In genomic region chr12:92032101-92032500, GRCh38 we compare ENCODE assay signal across 1 cellular context.
A peak's percentile ranks its signal among the peaks of the same experiment; 100 is the strongest.
TF ChIP-seq lines count a peak whose summit lies in the region.

No MANE protein-coding gene starts in this region.

TF ChIP-seq in GM12878, 131 proteins besides CTCF, POLR2A, EP300 and RAD21 (continued from another document):
- TF ChIP-seq HDGF (IDR thresholded peaks at IDR 0.05) (no peak), MEF2A (IDR thresholded peaks at IDR 0.05; ENCODE audit: insufficient read depth, low read depth, low read length) (peak; percentile 82), NFIC (IDR thresholded peaks at IDR 0.05; ENCODE audit: low read depth, low read length) (peak; percentile 46; the same call in 1 of the 2 replicates), MEF2B (IDR thresholded peaks at IDR 0.05; ENCODE audit: partially characterized antibody, poor library complexity, severe bottlenecking) (peak; percentile 49), TCF7 (IDR thresholded peaks at IDR 0.05; ENCODE audit: borderline replicate concordance) (no peak)
- TF ChIP-seq, protein P1, sequence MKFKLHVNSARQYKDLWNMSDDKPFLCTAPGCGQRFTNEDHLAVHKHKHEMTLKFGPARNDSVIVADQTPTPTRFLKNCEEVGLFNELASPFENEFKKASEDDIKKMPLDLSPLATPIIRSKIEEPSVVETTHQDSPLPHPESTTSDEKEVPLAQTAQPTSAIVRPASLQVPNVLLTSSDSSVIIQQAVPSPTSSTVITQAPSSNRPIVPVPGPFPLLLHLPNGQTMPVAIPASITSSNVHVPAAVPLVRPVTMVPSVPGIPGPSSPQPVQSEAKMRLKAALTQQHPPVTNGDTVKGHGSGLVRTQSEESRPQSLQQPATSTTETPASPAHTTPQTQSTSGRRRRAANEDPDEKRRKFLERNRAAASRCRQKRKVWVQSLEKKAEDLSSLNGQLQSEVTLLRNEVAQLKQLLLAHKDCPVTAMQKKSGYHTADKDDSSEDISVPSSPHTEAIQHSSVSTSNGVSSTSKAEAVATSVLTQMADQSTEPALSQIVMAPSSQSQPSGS (IDR thresholded peaks at IDR 0.05; ENCODE audit: low read length), result peak; percentile 36; the same call in 1 of the 2 replicates
